ENCODE assay signal across 1 cellular context in the genomic region with DNA sequence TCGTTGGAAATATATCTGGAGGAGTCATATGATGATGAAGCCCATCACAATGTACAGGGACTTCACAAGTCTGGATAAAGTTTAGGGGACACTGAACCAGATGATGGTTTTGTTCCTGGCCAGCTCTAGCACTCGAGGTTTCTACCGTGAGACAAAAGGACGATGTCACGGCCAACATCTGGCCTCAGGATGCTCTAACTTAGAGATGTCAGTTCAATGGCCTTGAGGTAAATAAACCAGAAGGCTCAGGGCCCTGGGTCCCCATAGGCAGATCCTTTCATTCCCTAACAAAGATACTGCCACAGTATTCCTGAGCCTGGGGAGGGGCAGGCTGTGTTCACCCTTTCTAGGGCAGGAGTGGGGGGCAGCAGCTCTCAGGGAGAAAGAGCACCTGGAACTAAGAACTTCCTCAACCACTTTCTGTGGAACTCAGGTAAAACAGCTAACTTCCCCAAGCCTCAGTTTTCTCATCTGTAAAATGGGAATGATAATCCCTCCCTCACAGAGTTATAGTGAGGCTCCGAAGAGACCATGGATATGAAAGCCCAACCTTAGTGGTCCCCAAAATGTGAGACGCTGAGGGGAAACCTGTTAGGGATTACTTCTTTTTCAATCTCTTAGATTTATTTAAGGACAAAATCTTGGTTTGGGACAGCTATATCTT.
TF ChIP-seq lines count a peak whose summit lies in the region.

No MANE protein-coding gene starts in this region.

TF ChIP-seq in H1, 55 proteins besides CTCF, POLR2A, EP300 and RAD21:
- no peak for TF ChIP-seq EZH2 (IDR thresholded peaks at IDR 0.05; ENCODE audit: low read depth, low read length, severe bottlenecking)
- no peak for TF ChIP-seq KDM1A (IDR thresholded peaks at IDR 0.05; ENCODE audit: borderline replicate concordance, low read length)
- TF ChIP-seq BRCA1 (IDR thresholded peaks at IDR 0.05; ENCODE audit: low read depth, low read length): no peak
- TF ChIP-seq CHD2 (IDR thresholded peaks at IDR 0.05; ENCODE audit: low read length): no peak
- TF ChIP-seq CHD7 (IDR thresholded peaks at IDR 0.05; ENCODE audit: insufficient replicate concordance, low read length): no peak
- TF ChIP-seq, protein P1, sequence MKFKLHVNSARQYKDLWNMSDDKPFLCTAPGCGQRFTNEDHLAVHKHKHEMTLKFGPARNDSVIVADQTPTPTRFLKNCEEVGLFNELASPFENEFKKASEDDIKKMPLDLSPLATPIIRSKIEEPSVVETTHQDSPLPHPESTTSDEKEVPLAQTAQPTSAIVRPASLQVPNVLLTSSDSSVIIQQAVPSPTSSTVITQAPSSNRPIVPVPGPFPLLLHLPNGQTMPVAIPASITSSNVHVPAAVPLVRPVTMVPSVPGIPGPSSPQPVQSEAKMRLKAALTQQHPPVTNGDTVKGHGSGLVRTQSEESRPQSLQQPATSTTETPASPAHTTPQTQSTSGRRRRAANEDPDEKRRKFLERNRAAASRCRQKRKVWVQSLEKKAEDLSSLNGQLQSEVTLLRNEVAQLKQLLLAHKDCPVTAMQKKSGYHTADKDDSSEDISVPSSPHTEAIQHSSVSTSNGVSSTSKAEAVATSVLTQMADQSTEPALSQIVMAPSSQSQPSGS (IDR thresholded peaks at IDR 0.05; ENCODE audit: low read length): no peak
- TF ChIP-seq CBX5 (IDR thresholded peaks at IDR 0.05; ENCODE audit: low read depth, low read length): no peak
- no peak for TF ChIP-seq TBP (IDR thresholded peaks at IDR 0.05; ENCODE audit: low read depth, low read length)
- peak; percentile 48; the same call in 1 of the 2 replicates for TF ChIP-seq POLR2AphosphoS5 (IDR thresholded peaks at IDR 0.05; ENCODE audit: low read depth, low read length)
- no peak for TF ChIP-seq NANOG (IDR thresholded peaks at IDR 0.05; ENCODE audit: insufficient read depth, low read depth, low read length, poor library complexity, severe bottlenecking)
- no peak for TF ChIP-seq TEAD4 (IDR thresholded peaks at IDR 0.05; ENCODE audit: low read depth, low read length)
- TF ChIP-seq, protein P2, sequence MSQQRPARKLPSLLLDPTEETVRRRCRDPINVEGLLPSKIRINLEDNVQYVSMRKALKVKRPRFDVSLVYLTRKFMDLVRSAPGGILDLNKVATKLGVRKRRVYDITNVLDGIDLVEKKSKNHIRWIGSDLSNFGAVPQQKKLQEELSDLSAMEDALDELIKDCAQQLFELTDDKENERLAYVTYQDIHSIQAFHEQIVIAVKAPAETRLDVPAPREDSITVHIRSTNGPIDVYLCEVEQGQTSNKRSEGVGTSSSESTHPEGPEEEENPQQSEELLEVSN (IDR thresholded peaks at IDR 0.05): no peak
- peak; percentile 95 for TF ChIP-seq TCF12 (IDR thresholded peaks at IDR 0.05; ENCODE audit: low read depth, low read length)
